In the genomic region with DNA sequence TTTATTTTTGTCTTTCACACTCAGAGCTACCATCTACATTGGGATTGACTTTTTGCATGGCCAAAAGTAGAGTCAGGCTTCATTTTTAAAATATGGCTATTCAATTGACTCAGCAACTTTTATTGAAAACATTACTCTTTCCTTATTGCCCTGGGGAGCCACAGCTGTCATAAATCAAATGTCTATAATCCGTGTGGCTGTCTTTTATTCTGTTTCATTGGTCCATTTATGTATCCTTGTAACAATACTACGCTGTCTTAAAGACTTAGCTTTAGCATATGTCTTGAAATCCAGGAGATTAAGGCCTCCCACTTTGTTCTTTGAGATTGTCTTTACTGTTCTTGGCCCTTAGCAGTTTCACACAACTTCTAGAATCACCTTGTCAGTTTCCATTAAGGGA, we compare ENCODE assay signal across 20 cellular contexts.
"Had no signal": no experiment of that assay in that cellular context is flagged by ENCODE, and none has a peak within 500 bp of the region (broad histone marks: within the 10 kb centered on the region; RNA-seq: fewer than 3 reads in every experiment).

No MANE protein-coding gene starts in this region.

- H3K27me3 ChIP-seq: ovary, stomach, vagina had no signal

- H3K27ac ChIP-seq: heart left ventricle, stomach, vagina had no signal

- H3K36me3 Mint-ChIP-seq: natural killer cell had no signal

- H3K9me3 Mint-ChIP-seq: natural killer cell, neural crest cell had no signal

- FAIRE-seq: frontal cortex, small intestine had no signal

- H3K4me3 Mint-ChIP-seq: natural killer cell, neural crest cell had no signal

- H3K4me3 ChIP-seq: coronary artery, heart left ventricle, ovary, stomach, thoracic aorta, vagina had no signal

- H3K36me3 ChIP-seq: heart left ventricle, ovary, stomach, thoracic aorta, vagina had no signal

- H3K27ac Mint-ChIP-seq: natural killer cell, progenitor cell of endocrine pancreas had no signal

- DNase-seq: effector CD8-positive, alpha-beta T cell; heart left ventricle; hippocampal formation; kidney glomerular epithelial cell; mammary epithelial cell; natural killer cell; ovary; right cardiac atrium; small intestine; stimulated activated CD4-positive, alpha-beta T cell treated with anti-CD3 and anti-CD28 coated beads, Interleukin-12 subunit alpha, Interleukin-12 subunit beta, amount 100 ng/mL, for 4 hours; stimulated activated naive CD4-positive, alpha-beta T cell; stomach; substantia nigra had no signal

- H3K9me3 ChIP-seq: heart left ventricle, ovary, stomach, thoracic aorta, vagina had no signal

- ATAC-seq: heart left ventricle, left lobe of liver, natural killer cell, right cardiac atrium had no signal

- H3K4me1 ChIP-seq: heart left ventricle had no signal
